8 cellular contexts compared by ENCODE assay signal in the genomic region with DNA sequence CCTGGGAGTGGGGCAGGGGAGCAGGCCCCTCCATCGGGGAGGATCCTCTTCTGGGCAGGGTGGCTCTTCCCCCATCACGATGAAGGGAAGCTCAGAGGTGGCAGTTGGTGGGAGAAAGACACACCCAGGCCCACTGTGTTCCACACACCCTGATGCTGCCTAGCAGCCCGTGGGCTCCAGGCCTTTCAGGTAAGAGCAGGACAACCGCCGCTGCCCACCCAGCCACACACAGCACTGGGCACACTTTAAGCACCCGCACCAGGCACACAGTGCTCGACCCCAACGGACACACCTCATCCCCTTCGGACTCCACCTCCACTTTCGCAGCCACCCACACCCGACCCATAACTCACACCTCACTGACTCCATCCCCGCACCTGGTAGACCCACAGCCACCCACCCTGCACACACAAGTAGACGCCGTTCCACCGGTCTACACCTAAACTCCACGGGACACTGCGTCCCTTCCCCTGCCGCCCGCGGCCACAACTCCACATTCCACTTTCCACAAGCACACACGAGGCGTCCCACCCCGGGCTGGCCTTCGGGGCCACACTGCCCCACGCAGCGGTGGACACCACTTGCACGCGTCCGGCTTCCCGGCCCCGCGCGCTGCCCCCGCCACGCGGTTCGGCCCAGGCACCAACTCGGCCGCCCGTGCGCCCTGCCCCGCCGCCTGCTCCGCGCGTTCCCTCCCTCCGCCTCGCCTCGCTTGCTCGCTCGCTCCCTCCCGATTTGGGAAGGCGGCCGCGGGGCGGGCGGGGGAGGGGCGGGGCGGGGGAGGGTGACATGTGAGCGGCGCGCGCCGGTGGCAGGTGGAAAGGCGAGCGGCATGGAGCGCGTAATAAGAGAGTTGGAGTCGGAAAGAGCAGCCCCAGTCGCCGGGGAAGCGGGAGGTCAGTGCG. TPM values are rescaled to one million over a fixed set of nuclear protein-coding genes. Genes with fewer than 3 reads are reported as not detected.
DNase-seq lines count a peak whose midpoint lies in the region; ATAC-seq lines count a peak whose summit lies in the region.

Gene KCNQ4 (plus strand): TSS at position 787 of the 905 bp plus-strand sequence. CDS start 307 bp downstream, outside the sequence.

- intact Hi-C loops in left colon (cut with DNase I, micrococcal nuclease) = no loop called here

- H3K36me3 Mint-ChIP-seq in stimulated activated naive B cell treated with anti-CD40 and anti-IgM and Interleukin-4, amounts not matched to agents 10 μg/mL and 1 μg/mL and 100 μg/mL, for 72 hours = peaks cover 7 to 24% of the 10 kb centered on the region in 2 donors

- peaks cover 45 to 52% of the 10 kb centered on the region in 2 donors for H3K27me3 Mint-ChIP-seq in stimulated activated naive B cell treated with anti-CD40 and anti-IgM and Interleukin-4, amounts not matched to agents 10 μg/mL and 1 μg/mL and 100 μg/mL, for 72 hours

- peak within 1 kb of the TSS; percentile 86 to 87 for H3K4me3 Mint-ChIP-seq in stimulated activated naive B cell treated with anti-CD40 and anti-IgM and Interleukin-4, amounts not matched to agents 10 μg/mL and 1 μg/mL and 100 μg/mL, for 72 hours

- H3K27ac ChIP-seq in caudate nucleus (ENCODE audit: low read depth, low read length) = peak within 1 kb of the TSS; percentile 58

- peak; percentile 28 to 34 for ATAC-seq in activated CD4-positive, CD25-positive, alpha-beta regulatory T cell treated with anti-CD3 and anti-CD28 coated beads, Interleukin-2, amount 50 U/mL, for 24 hours
- ATAC-seq in left colon (peak; percentile 56), HG03432 (IDR thresholded peaks at IDR 0.05; ENCODE audit: unreplicated experiment) (no peak), HG03439 (IDR thresholded peaks at IDR 0.05; ENCODE audit: unreplicated experiment) (no peak)
- ATAC-seq in stimulated activated naive B cell treated with anti-CD40 and anti-IgM and Interleukin-4, amounts not matched to agents 10 μg/mL and 1 μg/mL and 100 μg/mL, for 72 hours (replicated peaks) = peak; percentile 66 to 67

- peak within 1 kb of the TSS; percentile 89 for H3K27ac Mint-ChIP-seq in stimulated activated naive B cell treated with anti-CD40 and anti-IgM and Interleukin-4, amounts not matched to agents 10 μg/mL and 1 μg/mL and 100 μg/mL, for 72 hours

- H3K9me3 Mint-ChIP-seq in stimulated activated naive B cell treated with anti-CD40 and anti-IgM and Interleukin-4, amounts not matched to agents 10 μg/mL and 1 μg/mL and 100 μg/mL, for 72 hours = no peaks in the 10 kb centered on the region

- DNase-seq in activated CD4-positive, CD25-positive, alpha-beta regulatory T cell treated with anti-CD3 and anti-CD28 coated beads, Interleukin-2, amount 50 U/mL, for 72 hours = no peak
- DNase-seq in OCI-M1 (lab: John Stamatoyannopoulos, UW) (peak; percentile 56), caudate nucleus (lab: John Stamatoyannopoulos, UW) (peak in 24 of 61 donors; percentile 9 to 63 (median 34)), left colon (peak; percentile 60 to 66)
- no peak for DNase-seq in stimulated activated naive B cell treated with anti-CD40 and anti-IgM and Interleukin-4, amounts not matched to agents 10 μg/mL and 1 μg/mL and 100 μg/mL, for 72 hours

- peaks cover 13 to 32% of the 10 kb centered on the region in 2 donors for H3K4me1 Mint-ChIP-seq in stimulated activated naive B cell treated with anti-CD40 and anti-IgM and Interleukin-4, amounts not matched to agents 10 μg/mL and 1 μg/mL and 100 μg/mL, for 72 hours

RNA-seq across cellular contexts. Expression of gene KCNQ4, which starts in this region (rescaled TPM):
- 1 to 10 TPM; 2.1 to 2.4 TPM for total RNA-seq in left colon

Comparison
In these comparisons a context has a peak if more than half of its experiments do, and no peak if none do; other contexts are left out.
1. ATAC-seq: peak in activated CD4-positive, CD25-positive, alpha-beta regulatory T cell treated with anti-CD3 and anti-CD28 coated beads, Interleukin-2, amount 50 U/mL, for 24 hours (2 of 2), left colon (single experiment) and stimulated activated naive B cell treated with anti-CD40 and anti-IgM and Interleukin-4, amounts not matched to agents 10 μg/mL and 1 μg/mL and 100 μg/mL, for 72 hours (2 of 2); none in HG03432 (single experiment) and HG03439 (single experiment).
2. DNase-seq: peak in OCI-M1 (single experiment) and left colon (2 of 2); none in activated CD4-positive, CD25-positive, alpha-beta regulatory T cell treated with anti-CD3 and anti-CD28 coated beads, Interleukin-2, amount 50 U/mL, for 72 hours (single experiment) and stimulated activated naive B cell treated with anti-CD40 and anti-IgM and Interleukin-4, amounts not matched to agents 10 μg/mL and 1 μg/mL and 100 μg/mL, for 72 hours (single experiment).